ENCODE assay signal across 1 cellular context in the genomic region with DNA sequence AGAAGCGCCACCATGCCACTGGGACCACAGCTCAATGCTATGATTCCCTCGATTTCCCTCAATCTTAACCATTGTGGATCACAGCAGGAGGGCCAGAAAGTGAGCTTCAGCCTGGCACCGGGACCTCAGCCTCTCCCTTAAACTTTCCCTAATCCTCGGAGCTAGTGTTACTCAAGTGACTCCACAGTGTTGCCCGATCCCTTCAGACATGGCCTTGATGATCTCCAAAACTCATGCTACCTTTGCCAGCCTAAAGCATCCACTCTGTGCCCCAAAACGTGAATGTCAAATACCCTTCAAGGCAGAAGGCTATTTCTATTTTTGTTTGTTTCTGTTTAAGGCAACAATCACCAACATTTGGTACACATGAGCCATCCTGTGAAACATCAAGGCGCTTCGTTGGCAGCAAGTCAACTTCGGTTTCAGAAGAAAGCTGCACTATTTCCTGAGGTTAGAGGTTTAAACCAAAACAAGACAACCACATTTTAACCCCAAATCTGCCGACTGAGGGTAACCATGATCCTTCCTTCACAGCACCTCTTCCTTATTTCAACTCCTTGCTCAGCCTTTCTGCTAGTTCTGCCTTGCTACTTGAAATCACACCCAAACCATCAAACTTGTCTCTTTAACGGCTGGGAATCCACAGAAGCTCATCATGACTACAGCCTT.
TF ChIP-seq lines count a peak whose summit lies in the region.

No MANE protein-coding gene starts in this region.

TF ChIP-seq in IMR-90, 13 proteins besides CTCF, POLR2A, EP300 and RAD21 (continued from another document):
- TF ChIP-seq BHLHE40 (IDR thresholded peaks at IDR 0.05; ENCODE audit: low read depth, low read length): no peak
- TF ChIP-seq MXI1 (IDR thresholded peaks at IDR 0.05; ENCODE audit: borderline replicate concordance, low read depth, low read length): no peak
